14 cellular contexts compared by ENCODE assay signal in the genomic region with DNA sequence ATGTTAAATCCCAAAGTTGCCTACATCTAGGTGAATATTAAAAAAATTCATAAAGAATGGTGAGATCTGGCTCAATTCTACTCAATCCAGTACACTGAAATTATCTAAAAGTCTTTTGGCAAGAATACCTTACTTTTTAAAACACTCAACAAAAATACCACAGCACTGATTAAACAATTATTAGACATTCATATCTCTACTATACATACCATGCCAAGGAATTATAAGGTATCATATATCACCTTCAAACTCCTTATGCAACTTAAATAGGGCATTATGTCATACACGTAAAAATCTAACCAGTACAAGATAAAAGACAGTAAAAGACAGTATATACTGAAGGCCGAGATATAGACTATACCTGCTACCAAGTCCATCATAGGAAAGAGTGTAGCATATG.
"Had no signal": no experiment of that assay in that cellular context is flagged by ENCODE, and none has a peak within 500 bp of the region (broad histone marks: within the 10 kb centered on the region; RNA-seq: fewer than 3 reads in every experiment).

No MANE protein-coding gene starts in this region.

- H3K27me3 Mint-ChIP-seq: activated CD4-positive, alpha-beta T cell treated with anti-CD3 and anti-CD28 coated beads, Interleukin-2, amount 10 ng/mL, durations not matched to agents 7 days and 5 days; naive B cell had no signal

- H3K4me2 ChIP-seq: neural progenitor cell had no signal

- H3K36me3 ChIP-seq: gastroesophageal sphincter, neural progenitor cell, ovary, tibial artery had no signal

- DNase-seq: activated CD4-positive, CD25-positive, alpha-beta regulatory T cell; activated effector memory CD4-positive, alpha-beta T cell treated with Interleukin-2 at 50 U/mL for 16 hours; islet precursor cell; mammary epithelial cell; naive B cell; ovary; stimulated activated CD4-positive, alpha-beta T cell treated with anti-CD3 and anti-CD28 coated beads, Interleukin-12 subunit alpha, Interleukin-12 subunit beta, amount 100 ng/mL, for 4 hours; stimulated activated CD4-positive, alpha-beta T cell treated with anti-CD3 and anti-CD28 coated beads, Interleukin-2, amount 100 ng/mL, for 24 hours; tibial artery had no signal

- H3K4me3 ChIP-seq: gastroesophageal sphincter, neural progenitor cell, ovary, tibial artery had no signal

- H3K9me3 Mint-ChIP-seq: naive B cell, neural progenitor cell had no signal

- ATAC-seq: gastroesophageal sphincter, left lobe of liver had no signal

- H2AFZ ChIP-seq: neural progenitor cell had no signal

- H3K4me3 Mint-ChIP-seq: activated CD4-positive, alpha-beta T cell treated with anti-CD3 and anti-CD28 coated beads, Interleukin-2, amount 10 ng/mL, durations not matched to agents 7 days and 5 days; neural progenitor cell had no signal

- H3K27me3 ChIP-seq: gastroesophageal sphincter, neural progenitor cell, ovary, tibial artery had no signal

- H3K27ac Mint-ChIP-seq: activated naive CD4-positive, alpha-beta T cell treated with anti-CD3 and anti-CD28 coated beads, Interleukin-2, amount 50 U/mL, for 72 hours; neural progenitor cell had no signal

- H3K9ac ChIP-seq: neural progenitor cell had no signal

- H3K9me3 ChIP-seq: gastroesophageal sphincter, ovary, tibial artery had no signal

- H3K36me3 Mint-ChIP-seq: naive B cell had no signal
